Comparison of ENCODE assay signal across 1 cellular context in the genomic region with DNA sequence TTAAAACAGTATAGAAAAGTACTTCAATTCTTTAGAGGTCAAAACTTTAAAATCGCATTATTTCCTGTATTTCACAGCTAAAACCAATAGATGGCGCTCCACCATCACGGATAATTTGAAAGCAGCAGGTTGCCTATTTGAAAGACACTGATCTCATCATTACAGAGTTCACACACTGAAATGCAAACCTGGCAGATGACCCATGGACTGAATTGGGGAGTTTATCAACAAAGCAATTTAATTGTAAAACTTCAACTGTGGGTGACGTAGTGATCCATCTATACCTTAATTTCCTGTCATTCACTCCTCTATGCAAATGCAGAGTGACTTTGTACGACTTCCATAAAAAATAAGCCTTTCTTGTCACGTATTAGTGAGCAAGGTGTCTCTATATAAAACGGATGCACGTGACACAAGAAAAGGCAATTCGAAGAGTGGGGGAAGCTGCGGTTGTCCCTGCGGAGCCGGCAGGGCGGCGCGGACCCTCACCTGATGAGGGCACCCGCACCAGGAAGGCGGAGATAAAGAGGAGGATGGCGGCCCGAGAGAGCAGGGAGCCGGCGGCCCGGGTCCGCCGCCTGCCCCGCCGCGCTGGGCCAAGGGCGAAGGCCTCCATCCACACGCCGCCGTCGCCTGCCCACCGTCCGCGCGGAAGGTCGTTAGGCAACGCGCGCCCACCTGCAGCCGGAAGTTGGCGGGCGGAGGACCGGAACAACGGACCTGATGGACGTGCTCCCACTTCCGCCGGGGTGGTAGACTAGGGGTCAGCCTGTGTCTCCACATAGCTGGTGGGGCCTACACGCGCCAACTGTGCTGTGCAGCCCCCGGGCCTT.
TF ChIP-seq lines count a peak whose summit lies in the region.

ZPBP (minus strand) TSS at position 668 of the 833 bp plus-strand sequence; CDS start at position 616, 52 bp downstream.

TF ChIP-seq in GM12878, 131 proteins besides CTCF, POLR2A, EP300 and RAD21 (continued from another document and continues in another):
- TF ChIP-seq, protein P1, sequence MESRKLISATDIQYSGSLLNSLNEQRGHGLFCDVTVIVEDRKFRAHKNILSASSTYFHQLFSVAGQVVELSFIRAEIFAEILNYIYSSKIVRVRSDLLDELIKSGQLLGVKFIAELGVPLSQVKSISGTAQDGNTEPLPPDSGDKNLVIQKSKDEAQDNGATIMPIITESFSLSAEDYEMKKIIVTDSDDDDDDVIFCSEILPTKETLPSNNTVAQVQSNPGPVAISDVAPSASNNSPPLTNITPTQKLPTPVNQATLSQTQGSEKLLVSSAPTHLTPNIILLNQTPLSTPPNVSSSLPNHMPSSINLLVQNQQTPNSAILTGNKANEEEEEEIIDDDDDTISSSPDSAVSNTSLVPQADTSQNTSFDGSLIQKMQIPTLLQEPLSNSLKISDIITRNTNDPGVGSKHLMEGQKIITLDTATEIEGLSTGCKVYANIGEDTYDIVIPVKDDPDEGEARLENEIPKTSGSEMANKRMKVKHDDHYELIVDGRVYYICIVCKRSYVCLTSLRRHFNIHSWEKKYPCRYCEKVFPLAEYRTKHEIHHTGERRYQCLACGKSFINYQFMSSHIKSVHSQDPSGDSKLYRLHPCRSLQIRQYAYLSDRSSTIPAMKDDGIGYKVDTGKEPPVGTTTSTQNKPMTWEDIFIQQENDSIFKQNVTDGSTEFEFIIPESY (IDR thresholded peaks at IDR 0.05), result no peak
- TF ChIP-seq CBFB (IDR thresholded peaks at IDR 0.05; ENCODE audit: low read depth) (no peak), RCOR1 (conservative IDR thresholded peaks at IDR 0.05; ENCODE audit: low read depth, low read length) (no peak), RAD51 (IDR thresholded peaks at IDR 0.05) (no peak), ZBTB4 (CRISPR knock-in tag; IDR thresholded peaks at IDR 0.05) (no peak), MYB (IDR thresholded peaks at IDR 0.05; ENCODE audit: borderline replicate concordance, low read depth, low read length) (no peak), NFYA (IDR thresholded peaks at IDR 0.05; ENCODE audit: borderline replicate concordance, low read depth, low read length) (no peak), NR2C2 (IDR thresholded peaks at IDR 0.05; ENCODE audit: borderline replicate concordance, control insufficient read depth, insufficient read length, low read depth) (no peak), HDAC6 (IDR thresholded peaks at IDR 0.05; ENCODE audit: unreplicated experiment) (no peak), IKZF1 (conservative IDR thresholded peaks at IDR 0.05) (no peak), MEF2B (IDR thresholded peaks at IDR 0.05; ENCODE audit: partially characterized antibody, poor library complexity, severe bottlenecking) (no peak), JUNB (IDR thresholded peaks at IDR 0.05) (no peak), SMAD1 (IDR thresholded peaks at IDR 0.05; ENCODE audit: low read depth, partially characterized antibody) (no peak), PBX3 (IDR thresholded peaks at IDR 0.05; ENCODE audit: insufficient replicate concordance, low read depth, low read length) (no peak), ZNF622 (IDR thresholded peaks at IDR 0.05) (no peak), WRNIP1 (IDR thresholded peaks at IDR 0.05; ENCODE audit: borderline replicate concordance, low read depth, low read length) (no peak), YY1 (IDR thresholded peaks at IDR 0.05; ENCODE audit: low read depth, low read length) (peak; percentile 74), MXI1 (IDR thresholded peaks at IDR 0.05; ENCODE audit: low read depth, low read length) (no peak), HDGF (IDR thresholded peaks at IDR 0.05) (no peak), TAF1 (IDR thresholded peaks at IDR 0.05; ENCODE audit: borderline replicate concordance, low read depth, low read length) (peak; percentile 47; the same call in 1 of the 2 replicates)
- TF ChIP-seq, protein P2, sequence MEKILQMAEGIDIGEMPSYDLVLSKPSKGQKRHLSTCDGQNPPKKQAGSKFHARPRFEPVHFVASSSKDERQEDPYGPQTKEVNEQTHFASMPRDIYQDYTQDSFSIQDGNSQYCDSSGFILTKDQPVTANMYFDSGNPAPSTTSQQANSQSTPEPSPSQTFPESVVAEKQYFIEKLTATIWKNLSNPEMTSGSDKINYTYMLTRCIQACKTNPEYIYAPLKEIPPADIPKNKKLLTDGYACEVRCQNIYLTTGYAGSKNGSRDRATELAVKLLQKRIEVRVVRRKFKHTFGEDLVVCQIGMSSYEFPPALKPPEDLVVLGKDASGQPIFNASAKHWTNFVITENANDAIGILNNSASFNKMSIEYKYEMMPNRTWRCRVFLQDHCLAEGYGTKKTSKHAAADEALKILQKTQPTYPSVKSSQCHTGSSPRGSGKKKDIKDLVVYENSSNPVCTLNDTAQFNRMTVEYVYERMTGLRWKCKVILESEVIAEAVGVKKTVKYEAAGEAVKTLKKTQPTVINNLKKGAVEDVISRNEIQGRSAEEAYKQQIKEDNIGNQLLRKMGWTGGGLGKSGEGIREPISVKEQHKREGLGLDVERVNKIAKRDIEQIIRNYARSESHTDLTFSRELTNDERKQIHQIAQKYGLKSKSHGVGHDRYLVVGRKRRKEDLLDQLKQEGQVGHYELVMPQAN (conservative IDR thresholded peaks at IDR 0.05), result no peak
- TF ChIP-seq, protein P3, sequence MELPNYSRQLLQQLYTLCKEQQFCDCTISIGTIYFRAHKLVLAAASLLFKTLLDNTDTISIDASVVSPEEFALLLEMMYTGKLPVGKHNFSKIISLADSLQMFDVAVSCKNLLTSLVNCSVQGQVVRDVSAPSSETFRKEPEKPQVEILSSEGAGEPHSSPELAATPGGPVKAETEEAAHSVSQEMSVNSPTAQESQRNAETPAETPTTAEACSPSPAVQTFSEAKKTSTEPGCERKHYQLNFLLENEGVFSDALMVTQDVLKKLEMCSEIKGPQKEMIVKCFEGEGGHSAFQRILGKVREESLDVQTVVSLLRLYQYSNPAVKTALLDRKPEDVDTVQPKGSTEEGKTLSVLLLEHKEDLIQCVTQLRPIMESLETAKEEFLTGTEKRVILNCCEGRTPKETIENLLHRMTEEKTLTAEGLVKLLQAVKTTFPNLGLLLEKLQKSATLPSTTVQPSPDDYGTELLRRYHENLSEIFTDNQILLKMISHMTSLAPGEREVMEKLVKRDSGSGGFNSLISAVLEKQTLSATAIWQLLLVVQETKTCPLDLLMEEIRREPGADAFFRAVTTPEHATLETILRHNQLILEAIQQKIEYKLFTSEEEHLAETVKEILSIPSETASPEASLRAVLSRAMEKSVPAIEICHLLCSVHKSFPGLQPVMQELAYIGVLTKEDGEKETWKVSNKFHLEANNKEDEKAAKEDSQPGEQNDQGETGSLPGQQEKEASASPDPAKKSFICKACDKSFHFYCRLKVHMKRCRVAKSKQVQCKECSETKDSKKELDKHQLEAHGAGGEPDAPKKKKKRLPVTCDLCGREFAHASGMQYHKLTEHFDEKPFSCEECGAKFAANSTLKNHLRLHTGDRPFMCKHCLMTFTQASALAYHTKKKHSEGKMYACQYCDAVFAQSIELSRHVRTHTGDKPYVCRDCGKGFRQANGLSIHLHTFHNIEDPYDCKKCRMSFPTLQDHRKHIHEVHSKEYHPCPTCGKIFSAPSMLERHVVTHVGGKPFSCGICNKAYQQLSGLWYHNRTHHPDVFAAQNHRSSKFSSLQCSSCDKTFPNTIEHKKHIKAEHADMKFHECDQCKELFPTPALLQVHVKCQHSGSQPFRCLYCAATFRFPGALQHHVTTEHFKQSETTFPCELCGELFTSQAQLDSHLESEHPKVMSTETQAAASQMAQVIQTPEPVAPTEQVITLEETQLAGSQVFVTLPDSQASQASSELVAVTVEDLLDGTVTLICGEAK (IDR thresholded peaks at IDR 0.05; ENCODE audit: borderline replicate concordance), result peak; percentile 38; the same call in 1 of the 2 replicates
- TF ChIP-seq, protein P4, sequence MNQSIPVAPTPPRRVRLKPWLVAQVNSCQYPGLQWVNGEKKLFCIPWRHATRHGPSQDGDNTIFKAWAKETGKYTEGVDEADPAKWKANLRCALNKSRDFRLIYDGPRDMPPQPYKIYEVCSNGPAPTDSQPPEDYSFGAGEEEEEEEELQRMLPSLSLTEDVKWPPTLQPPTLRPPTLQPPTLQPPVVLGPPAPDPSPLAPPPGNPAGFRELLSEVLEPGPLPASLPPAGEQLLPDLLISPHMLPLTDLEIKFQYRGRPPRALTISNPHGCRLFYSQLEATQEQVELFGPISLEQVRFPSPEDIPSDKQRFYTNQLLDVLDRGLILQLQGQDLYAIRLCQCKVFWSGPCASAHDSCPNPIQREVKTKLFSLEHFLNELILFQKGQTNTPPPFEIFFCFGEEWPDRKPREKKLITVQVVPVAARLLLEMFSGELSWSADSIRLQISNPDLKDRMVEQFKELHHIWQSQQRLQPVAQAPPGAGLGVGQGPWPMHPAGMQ (IDR thresholded peaks at IDR 0.05; ENCODE audit: borderline replicate concordance), result no peak
- TF ChIP-seq, protein P5, sequence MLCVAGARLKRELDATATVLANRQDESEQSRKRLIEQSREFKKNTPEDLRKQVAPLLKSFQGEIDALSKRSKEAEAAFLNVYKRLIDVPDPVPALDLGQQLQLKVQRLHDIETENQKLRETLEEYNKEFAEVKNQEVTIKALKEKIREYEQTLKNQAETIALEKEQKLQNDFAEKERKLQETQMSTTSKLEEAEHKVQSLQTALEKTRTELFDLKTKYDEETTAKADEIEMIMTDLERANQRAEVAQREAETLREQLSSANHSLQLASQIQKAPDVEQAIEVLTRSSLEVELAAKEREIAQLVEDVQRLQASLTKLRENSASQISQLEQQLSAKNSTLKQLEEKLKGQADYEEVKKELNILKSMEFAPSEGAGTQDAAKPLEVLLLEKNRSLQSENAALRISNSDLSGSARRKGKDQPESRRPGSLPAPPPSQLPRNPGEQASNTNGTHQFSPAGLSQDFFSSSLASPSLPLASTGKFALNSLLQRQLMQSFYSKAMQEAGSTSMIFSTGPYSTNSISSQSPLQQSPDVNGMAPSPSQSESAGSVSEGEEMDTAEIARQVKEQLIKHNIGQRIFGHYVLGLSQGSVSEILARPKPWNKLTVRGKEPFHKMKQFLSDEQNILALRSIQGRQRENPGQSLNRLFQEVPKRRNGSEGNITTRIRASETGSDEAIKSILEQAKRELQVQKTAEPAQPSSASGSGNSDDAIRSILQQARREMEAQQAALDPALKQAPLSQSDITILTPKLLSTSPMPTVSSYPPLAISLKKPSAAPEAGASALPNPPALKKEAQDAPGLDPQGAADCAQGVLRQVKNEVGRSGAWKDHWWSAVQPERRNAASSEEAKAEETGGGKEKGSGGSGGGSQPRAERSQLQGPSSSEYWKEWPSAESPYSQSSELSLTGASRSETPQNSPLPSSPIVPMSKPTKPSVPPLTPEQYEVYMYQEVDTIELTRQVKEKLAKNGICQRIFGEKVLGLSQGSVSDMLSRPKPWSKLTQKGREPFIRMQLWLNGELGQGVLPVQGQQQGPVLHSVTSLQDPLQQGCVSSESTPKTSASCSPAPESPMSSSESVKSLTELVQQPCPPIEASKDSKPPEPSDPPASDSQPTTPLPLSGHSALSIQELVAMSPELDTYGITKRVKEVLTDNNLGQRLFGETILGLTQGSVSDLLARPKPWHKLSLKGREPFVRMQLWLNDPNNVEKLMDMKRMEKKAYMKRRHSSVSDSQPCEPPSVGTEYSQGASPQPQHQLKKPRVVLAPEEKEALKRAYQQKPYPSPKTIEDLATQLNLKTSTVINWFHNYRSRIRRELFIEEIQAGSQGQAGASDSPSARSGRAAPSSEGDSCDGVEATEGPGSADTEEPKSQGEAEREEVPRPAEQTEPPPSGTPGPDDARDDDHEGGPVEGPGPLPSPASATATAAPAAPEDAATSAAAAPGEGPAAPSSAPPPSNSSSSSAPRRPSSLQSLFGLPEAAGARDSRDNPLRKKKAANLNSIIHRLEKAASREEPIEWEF (IDR thresholded peaks at IDR 0.05; ENCODE audit: insufficient replicate concordance, low read depth, low read length), result no peak
- TF ChIP-seq, protein P6, sequence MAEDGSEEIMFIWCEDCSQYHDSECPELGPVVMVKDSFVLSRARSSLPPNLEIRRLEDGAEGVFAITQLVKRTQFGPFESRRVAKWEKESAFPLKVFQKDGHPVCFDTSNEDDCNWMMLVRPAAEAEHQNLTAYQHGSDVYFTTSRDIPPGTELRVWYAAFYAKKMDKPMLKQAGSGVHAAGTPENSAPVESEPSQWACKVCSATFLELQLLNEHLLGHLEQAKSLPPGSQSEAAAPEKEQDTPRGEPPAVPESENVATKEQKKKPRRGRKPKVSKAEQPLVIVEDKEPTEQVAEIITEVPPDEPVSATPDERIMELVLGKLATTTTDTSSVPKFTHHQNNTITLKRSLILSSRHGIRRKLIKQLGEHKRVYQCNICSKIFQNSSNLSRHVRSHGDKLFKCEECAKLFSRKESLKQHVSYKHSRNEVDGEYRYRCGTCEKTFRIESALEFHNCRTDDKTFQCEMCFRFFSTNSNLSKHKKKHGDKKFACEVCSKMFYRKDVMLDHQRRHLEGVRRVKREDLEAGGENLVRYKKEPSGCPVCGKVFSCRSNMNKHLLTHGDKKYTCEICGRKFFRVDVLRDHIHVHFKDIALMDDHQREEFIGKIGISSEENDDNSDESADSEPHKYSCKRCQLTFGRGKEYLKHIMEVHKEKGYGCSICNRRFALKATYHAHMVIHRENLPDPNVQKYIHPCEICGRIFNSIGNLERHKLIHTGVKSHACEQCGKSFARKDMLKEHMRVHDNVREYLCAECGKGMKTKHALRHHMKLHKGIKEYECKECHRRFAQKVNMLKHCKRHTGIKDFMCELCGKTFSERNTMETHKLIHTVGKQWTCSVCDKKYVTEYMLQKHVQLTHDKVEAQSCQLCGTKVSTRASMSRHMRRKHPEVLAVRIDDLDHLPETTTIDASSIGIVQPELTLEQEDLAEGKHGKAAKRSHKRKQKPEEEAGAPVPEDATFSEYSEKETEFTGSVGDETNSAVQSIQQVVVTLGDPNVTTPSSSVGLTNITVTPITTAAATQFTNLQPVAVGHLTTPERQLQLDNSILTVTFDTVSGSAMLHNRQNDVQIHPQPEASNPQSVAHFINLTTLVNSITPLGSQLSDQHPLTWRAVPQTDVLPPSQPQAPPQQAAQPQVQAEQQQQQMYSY (CRISPR knock-in tag; IDR thresholded peaks at IDR 0.05), result no peak
